23 cellular contexts compared by ENCODE assay signal in genomic region chr4:174286870-174287269, GRCh38.
"Had no signal": no experiment of that assay in that cellular context is flagged by ENCODE, and none has a peak within 500 bp of the region (broad histone marks: within the 10 kb centered on the region; RNA-seq: fewer than 3 reads in every experiment).

No MANE protein-coding gene starts in this region.

- H3K4me3 ChIP-seq: colonic mucosa, gastrocnemius medialis, lower lobe of right lung, pancreas, right lobe of liver, testis, tibial artery had no signal

- H3K27ac ChIP-seq: colonic mucosa, epithelial cell of prostate, gastrocnemius medialis, lower lobe of right lung, neutrophil, pancreas, right lobe of liver, testis, tibial artery had no signal

- H3K27me3 ChIP-seq: colonic mucosa, gastrocnemius medialis, neutrophil, pancreas, right lobe of liver, testis, tibial artery had no signal

- DNase-seq: colonic mucosa; effector CD8-positive, alpha-beta T cell; endodermal cell; foreskin fibroblast; gastrocnemius medialis; head of caudate nucleus; left ventricle myocardium superior; lower lobe of right lung; naive thymus-derived CD8-positive, alpha-beta T cell; pancreas; right lobe of liver; small intestine; stimulated activated CD4-positive, alpha-beta T cell treated with anti-CD3 and anti-CD28 coated beads, Interleukin-12 subunit alpha, Interleukin-12 subunit beta, amount 100 ng/mL, for 4 hours; stimulated activated CD4-positive, alpha-beta T cell treated with anti-CD3 and anti-CD28 coated beads, Interleukin-2, amount 100 ng/mL, for 24 hours; stimulated activated CD4-positive, alpha-beta T cell treated with anti-CD3 and anti-CD28 coated beads, Interleukin-4, amount 100 ng/mL, for 24 hours; stimulated activated naive CD8-positive, alpha-beta T cell treated with anti-CD3 and anti-CD28 coated beads, Interleukin-15, Interleukin-2, amounts not matched to agents 100 U/mL and 50 U/mL, for 24 hours; substantia nigra; testis; tibial artery had no signal

- H3K36me3 ChIP-seq: colonic mucosa, lower lobe of right lung, neutrophil, pancreas, right lobe of liver had no signal

- H3K4me1 ChIP-seq: testis had no signal

- H3K9me3 ChIP-seq: colonic mucosa, gastrocnemius medialis, lower lobe of right lung, neutrophil, pancreas, right lobe of liver, testis had no signal

- ATAC-seq: esophagus mucosa; gastrocnemius medialis; left ventricle myocardium superior; lower lobe of right lung; naive thymus-derived CD8-positive, alpha-beta T cell; pancreas; right lobe of liver; stimulated activated memory B cell treated with anti-CD40 and anti-IgM and Interleukin-4, amounts not matched to agents 10 μg/mL and 1 μg/mL and 100 μg/mL, for 72 hours; stimulated activated naive CD8-positive, alpha-beta T cell treated with anti-CD3 and anti-CD28 coated beads, Interleukin-15, Interleukin-2, amounts not matched to agents 100 U/mL and 50 U/mL, for 24 hours had no signal
